Comparison of ENCODE assay signal across 20 cellular contexts in the genomic region with DNA sequence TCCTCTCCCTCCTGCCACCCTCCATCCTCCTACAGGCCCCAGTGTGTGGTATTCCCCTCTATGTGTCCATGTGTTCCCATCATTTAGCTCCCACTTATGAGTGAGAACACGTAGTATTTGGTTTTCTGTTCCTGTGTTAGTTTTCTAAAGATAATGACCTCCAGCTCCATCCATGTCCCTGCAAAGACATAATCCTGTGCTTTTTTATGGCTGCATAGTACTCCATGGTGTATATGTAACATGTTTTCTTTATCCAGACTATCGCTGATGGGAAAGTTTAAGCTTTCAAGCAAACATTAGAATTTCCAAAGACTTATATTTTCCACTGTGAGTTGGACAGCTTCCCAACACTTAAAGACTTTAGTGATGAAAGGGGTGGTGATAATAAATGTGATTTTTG.
A peak's percentile ranks its signal among the peaks of the same experiment; 100 is the strongest.
DNase-seq lines count a peak whose midpoint lies in the region; ATAC-seq, FAIRE-seq and TF ChIP-seq lines count a peak whose summit lies in the region.
"Had no signal": no experiment of that assay in that cellular context is flagged by ENCODE, and none has a peak within 500 bp of the region (broad histone marks: within the 10 kb centered on the region; RNA-seq: fewer than 3 reads in every experiment).

No MANE protein-coding gene starts in this region.

- H2AFZ ChIP-seq in GM12878 (ENCODE audit: control insufficient read depth, low read depth, low read length): no peak overlapping the region; the same call in 1 of the 2 replicates

- H3K27me3 Mint-ChIP-seq in Caco-2 (ENCODE audit: insufficient read depth, unreplicated experiment): no peaks in the 10 kb centered on the region
- H3K27me3 Mint-ChIP-seq in nephron (ENCODE audit: low read depth): no peaks in the 10 kb centered on the region

- RAD21 ChIA-PET in GM12878 (lab: Charles Lee; ENCODE audit: unreplicated experiment): interaction anchor here (0.9 kb wide), 2 partner anchors 10 to 108 kb away, joined by 3 read pairs; no protein-coding TSS in a partner anchor

- TF ChIP-seq RAD21 in GM12878 (IDR thresholded peaks at IDR 0.05; ENCODE audit: insufficient read depth, low read depth, low read length): no peak

- peak overlapping the region; percentile 99 for H3K27ac Mint-ChIP-seq in Caco-2 (ENCODE audit: unreplicated experiment)
- H3K27ac Mint-ChIP-seq in nephron: peak overlapping the region; percentile 73 to 90 (median 85)
- H3K27ac Mint-ChIP-seq: CD4-positive, CD25-positive, alpha-beta regulatory T cell; CD8-positive, alpha-beta memory T cell had no signal

- TF ChIP-seq EP300 in GM12878 (IDR thresholded peaks at IDR 0.05; ENCODE audit: borderline replicate concordance in 1 of 2, control insufficient read depth in 1 of 2, low read depth in 2 of 2, low read length in 2 of 2): no peak

- ATAC-seq in GM12878: no peak
- ATAC-seq: HCT116 had no signal

- POLR2A ChIA-PET in Caco-2 (lab: Charles Lee): interaction anchor here (1.0 to 1.4 kb wide), 2 partner anchors 14 to 32 kb away, joined by 3 to 4 read pairs; no protein-coding TSS in a partner anchor
- POLR2A ChIA-PET in GM12878 (lab: Charles Lee): interaction anchor here (1.1 kb wide), 1 partner anchor 10 kb away, joined by 3 read pairs; no protein-coding TSS in a partner anchor

- DNase-seq in Caco-2 (no peak), GM12878 (ENCODE audit: low read depth, low spot score) (no peak), thyroid gland (no peak), HPDE6-E6E7 (ENCODE audit: extremely low spot score) (no peak), NCI-H1694 (lab: John Stamatoyannopoulos, UW) (no peak), NCI-H2196 (lab: John Stamatoyannopoulos, UW; ENCODE audit: unreplicated experiment) (no peak)
- DNase-seq: ACHN; BE2C; C1 segment of cervical spinal cord; CD4-positive, CD25-positive, alpha-beta regulatory T cell; CD8-positive, alpha-beta memory T cell; COR-L47; GOT3; H7; IMR-90; KBM-7 had no signal

- no peak overlapping the region for H3K4me2 ChIP-seq in GM12878 (ENCODE audit: control insufficient read depth, insufficient read depth)

- no peaks in the 10 kb centered on the region for H3K79me2 ChIP-seq in GM12878 (ENCODE audit: control insufficient read depth, insufficient read depth, low read length)

- peaks cover 26% of the 10 kb centered on the region for H3K4me1 Mint-ChIP-seq in Caco-2 (ENCODE audit: low read depth, unreplicated experiment)
- peaks cover 28% of the 10 kb centered on the region for H3K4me1 Mint-ChIP-seq in nephron

- H4K20me1 ChIP-seq in GM12878 (ENCODE audit: control insufficient read depth, insufficient read depth): no peaks in the 10 kb centered on the region

- H3K4me3 Mint-ChIP-seq in Caco-2 (ENCODE audit: unreplicated experiment) (peak overlapping the region; percentile 83), nephron (no peak overlapping the region)
- H3K4me3 Mint-ChIP-seq: CD4-positive, CD25-positive, alpha-beta regulatory T cell; CD8-positive, alpha-beta memory T cell had no signal

- TF ChIP-seq CTCF in Caco-2 (IDR thresholded peaks at IDR 0.05; ENCODE audit: insufficient read depth in 1 of 2, low read depth in 1 of 2, low read length in 1 of 2, severe bottlenecking in 1 of 2, unreplicated experiment in 1 of 2): no peak
- TF ChIP-seq CTCF in GM12878 (IDR thresholded peaks at IDR 0.05 in 2 of 3, conservative IDR thresholded peaks at IDR 0.05 in 1 of 3; ENCODE audit: control insufficient read depth in 2 of 3, extremely low read depth in 1 of 3, insufficient read depth in 1 of 3, low read depth in 3 of 3, low read length in 3 of 3): no peak
- TF ChIP-seq CTCF in nephron (IDR thresholded peaks at IDR 0.05; ENCODE audit: unreplicated experiment in 3 of 3): no peak
- TF ChIP-seq CTCF in thyroid gland (IDR thresholded peaks at IDR 0.05): no peak

- no peak overlapping the region for H3K4me3 ChIP-seq in Caco-2 (ENCODE audit: low read depth, low read length)
- no peak overlapping the region for H3K4me3 ChIP-seq in GM12878
- H3K4me3 ChIP-seq in thyroid gland (replicated peaks in 1 of 3): no peak overlapping the region

- SMC1A ChIA-PET in GM12878 (lab: Charles Lee; ENCODE audit: uncharacterized antibody, unreplicated experiment): interaction anchor here (0.7 to 3.7 kb wide), 7 partner anchors 8 to 86 kb away, joined by 3 to 32 read pairs (median 4); no protein-coding TSS in a partner anchor

- in situ Hi-C loops in GM12878 (cut with MboI): no loop called here

- H3K9me3 ChIP-seq in Caco-2: no peaks in the 10 kb centered on the region
- peaks cover 3% of the 10 kb centered on the region; the same call in 1 of the 3 replicates for H3K9me3 ChIP-seq in GM12878 (replicated peaks; ENCODE audit: control insufficient read depth, insufficient read depth, low read length)
- H3K9me3 ChIP-seq in thyroid gland: no peaks in the 10 kb centered on the region
- H3K9me3 ChIP-seq: BE2C had no signal

- 98% methylated on average over 2 of the region's 2 CpGs for WGBS in GM12878 (ENCODE audit: insufficient coverage, insufficient replicate concordance, low lambda C conversion rate, missing lambda C conversion rate)
- 98 to 99% methylated on average over 2 of the region's 2 CpGs for WGBS in thyroid gland, 2 donors

- TF ChIP-seq POLR2A in GM12878 (IDR thresholded peaks at IDR 0.05; ENCODE audit: low read depth, low read length): no peak
- no peak for TF ChIP-seq POLR2A in thyroid gland (IDR thresholded peaks at IDR 0.05)

- H3K27ac ChIP-seq in GM12878 (ENCODE audit: control insufficient read depth, insufficient read depth) (no peak overlapping the region), thyroid gland (peak overlapping the region; percentile 63 to 96 (median 83))

- H3K9me3 Mint-ChIP-seq in Caco-2 (ENCODE audit: unreplicated experiment) (peaks cover 15% of the 10 kb centered on the region), nephron (no peaks in the 10 kb centered on the region)
- H3K9me3 Mint-ChIP-seq: CD4-positive, CD25-positive, alpha-beta regulatory T cell had no signal

- no peak for FAIRE-seq in GM12878 (lab: Jason Lieb, UNC)
- FAIRE-seq: D721Med, G401.6 had no signal

- H3K27me3 ChIP-seq in Caco-2 (replicated peaks; ENCODE audit: control insufficient read depth, insufficient read depth, low read length) (no peaks in the 10 kb centered on the region), GM12878 (replicated peaks in 1 of 2; ENCODE audit: control insufficient read depth in 2 of 2, insufficient read depth in 2 of 2, low read length in 1 of 2) (no peaks in the 10 kb centered on the region), thyroid gland (no peaks in the 10 kb centered on the region)
- H3K27me3 ChIP-seq: BE2C had no signal

- no peak overlapping the region for H3K9ac ChIP-seq in GM12878 (ENCODE audit: control insufficient read depth, insufficient read depth, low read length)

- intact Hi-C loops in Caco-2 (cut with micrococcal nuclease; ENCODE audit: unreplicated experiment): loop anchor here (5.0 kb wide), 1 partner anchor 86 kb away; no protein-coding TSS in a partner anchor
- intact Hi-C loops in GM12878 (cut with micrococcal nuclease; ENCODE audit: unreplicated experiment): loop anchor here (5.0 kb wide), 1 partner anchor 84 kb away; no protein-coding TSS in a partner anchor
- intact Hi-C loops in thyroid gland (cut with DNase I): no loop called here

- CTCF ChIA-PET in Caco-2 (lab: Charles Lee) (interaction anchor here (0.6 to 2.9 kb wide), 4 partner anchors 13 to 105 kb away, joined by 3 to 19 read pairs (median 4); no protein-coding TSS in a partner anchor), GM12878 (lab: Yijun Ruan, JAX) (interaction anchor here (1.0 to 3.9 kb wide), 3 partner anchors 9 to 11 kb away, joined by 3 to 16 read pairs (median 9); no protein-coding TSS in a partner anchor)

- no TSS peak for BruUV-seq in Caco-2 (replicated peaks; lab: Mats Ljungman, UMichigan)
- no TSS peak for BruUV-seq in GM12878 (replicated peaks; lab: Mats Ljungman, UMichigan)

- no peaks in the 10 kb centered on the region; the same call in 1 of the 2 replicates for H3K36me3 ChIP-seq in Caco-2 (ENCODE audit: control insufficient read depth, insufficient read depth, low read length)
- no peaks in the 10 kb centered on the region for H3K36me3 ChIP-seq in GM12878 (ENCODE audit: control insufficient read depth in 2 of 2, insufficient read depth in 2 of 2, low read length in 1 of 2)
- H3K36me3 ChIP-seq in thyroid gland: no peaks in the 10 kb centered on the region
- H3K36me3 ChIP-seq: BE2C had no signal

- H3K4me1 ChIP-seq in Caco-2: peaks cover 45% of the 10 kb centered on the region
- H3K4me1 ChIP-seq in GM12878 (ENCODE audit: control insufficient read depth, insufficient read depth, low read length): peaks cover 16% of the 10 kb centered on the region
- H3K4me1 ChIP-seq in thyroid gland: peaks cover 49 to 50% of the 10 kb centered on the region in 2 donors
- H3K4me1 ChIP-seq: BE2C had no signal

- peaks cover 11% of the 10 kb centered on the region for H3K36me3 Mint-ChIP-seq in Caco-2 (ENCODE audit: insufficient read depth, unreplicated experiment)
- H3K36me3 Mint-ChIP-seq in nephron (ENCODE audit: low read depth): peaks cover 5% of the 10 kb centered on the region

TF ChIP-seq in GM12878, 131 proteins besides CTCF, POLR2A, EP300 and RAD21:
- peak; percentile 59; the same call in 1 of the 2 replicates for TF ChIP-seq ZNF217 (IDR thresholded peaks at IDR 0.05)
- no peak for TF ChIP-seq SMAD5 (IDR thresholded peaks at IDR 0.05; ENCODE audit: low read depth)
TF ChIP-seq in GM12878: peak in this region for 1.
